ENCODE assay signal across 9 cellular contexts in genomic region chr9:92481029-92481633, GRCh38. TPM values are rescaled to one million over a fixed set of nuclear protein-coding genes. Genes with fewer than 3 reads are reported as not detected.
DNase-seq lines count a peak whose midpoint lies in the region; ATAC-seq and TF ChIP-seq lines count a peak whose summit lies in the region.
"Had no signal": no experiment of that assay in that cellular context is flagged by ENCODE, and none has a peak within 500 bp of the region (broad histone marks: within the 10 kb centered on the region; RNA-seq: fewer than 3 reads in every experiment).

No MANE protein-coding gene starts in this region.

- H3K4me1 Mint-ChIP-seq in activated CD8-positive, alpha-beta T cell treated with anti-CD3 and anti-CD28 coated beads for 36 hours (ENCODE audit: low read depth) = peaks cover 5% of the 10 kb centered on the region

- intact Hi-C loops in sigmoid colon (cut with DNase I) = no loop called here
- intact Hi-C loops in activated CD8-positive, alpha-beta T cell treated with anti-CD3 and anti-CD28 coated beads for 36 hours (cut with micrococcal nuclease) = no loop called here

- TF ChIP-seq EP300 in sigmoid colon (IDR thresholded peaks at IDR 0.05) = no peak

- TF ChIP-seq CTCF in sigmoid colon (IDR thresholded peaks at IDR 0.05) = no peak
- TF ChIP-seq CTCF in activated CD8-positive, alpha-beta T cell treated with anti-CD3 and anti-CD28 coated beads for 36 hours (IDR thresholded peaks at IDR 0.05) = no peak

- 55 to 57% methylated on average over 2 of the region's 2 CpGs for WGBS in sigmoid colon, 2 donors

- POLR2A ChIA-PET in activated CD8-positive, alpha-beta T cell treated with anti-CD3 and anti-CD28 coated beads for 36 hours (lab: Charles Lee) = no interaction called here

- no peak overlapping the region for H3K4me3 Mint-ChIP-seq in activated CD8-positive, alpha-beta T cell treated with anti-CD3 and anti-CD28 coated beads for 36 hours
- H3K4me3 Mint-ChIP-seq: activated naive CD8-positive, alpha-beta T cell treated with anti-CD3 and anti-CD28 coated beads, Interleukin-2, amount 10 ng/mL, durations not matched to agents 7 days and 5 days had no signal

- no peaks in the 10 kb centered on the region for H3K9me3 ChIP-seq in sigmoid colon

- peak overlapping the region in 3 of 4 donors; percentile 4 to 40 (median 27) for H3K4me3 ChIP-seq in sigmoid colon

- H3K36me3 Mint-ChIP-seq in activated CD8-positive, alpha-beta T cell treated with anti-CD3 and anti-CD28 coated beads for 36 hours (ENCODE audit: low read depth) = no peaks in the 10 kb centered on the region

- CTCF ChIA-PET in activated CD8-positive, alpha-beta T cell treated with anti-CD3 and anti-CD28 coated beads for 36 hours (lab: Charles Lee) = interaction anchor here (1.0 to 1.2 kb wide), 2 partner anchors 10 to 310 kb away, joined by 3 read pairs; no protein-coding TSS in a partner anchor

- H3K27me3 ChIP-seq in sigmoid colon = no peaks in the 10 kb centered on the region

- peak; percentile 63 for DNase-seq in LoVo (ENCODE audit: low spot score)
- no peak for DNase-seq in sigmoid colon
- DNase-seq in NCI-H1105 (lab: John Stamatoyannopoulos, UW) = no peak
- DNase-seq in effector CD4-positive, alpha-beta T cell = no peak
- no peak for DNase-seq in D341Med (ENCODE audit: low spot score)
- no peak for DNase-seq in activated CD8-positive, alpha-beta T cell treated with anti-CD3 and anti-CD28 coated beads for 36 hours
- DNase-seq: activated naive CD8-positive, alpha-beta T cell treated with anti-CD3 and anti-CD28 coated beads, Interleukin-2, amount 10 ng/mL, durations not matched to agents 7 days and 5 days had no signal

- no peaks in the 10 kb centered on the region for H3K9me3 Mint-ChIP-seq in activated CD8-positive, alpha-beta T cell treated with anti-CD3 and anti-CD28 coated beads for 36 hours
- H3K9me3 Mint-ChIP-seq: activated naive CD8-positive, alpha-beta T cell treated with anti-CD3 and anti-CD28 coated beads, Interleukin-2, amount 10 ng/mL, durations not matched to agents 7 days and 5 days had no signal

- ATAC-seq in GM18519 (IDR thresholded peaks at IDR 0.05; ENCODE audit: low FRiP score, unreplicated experiment) = peak; percentile 44
- peak; percentile 85 for ATAC-seq in esophagus mucosa
- no peak for ATAC-seq in activated CD8-positive, alpha-beta T cell treated with anti-CD3 and anti-CD28 coated beads for 36 hours

- H3K27ac ChIP-seq in sigmoid colon = peak overlapping the region; percentile 61 to 90 (median 74)

- no peaks in the 10 kb centered on the region for H3K27me3 Mint-ChIP-seq in activated CD8-positive, alpha-beta T cell treated with anti-CD3 and anti-CD28 coated beads for 36 hours
- H3K27me3 Mint-ChIP-seq: activated naive CD8-positive, alpha-beta T cell treated with anti-CD3 and anti-CD28 coated beads, Interleukin-2, amount 10 ng/mL, durations not matched to agents 7 days and 5 days had no signal

- no peaks in the 10 kb centered on the region for H3K36me3 ChIP-seq in sigmoid colon

- peaks cover 0 to 87% (median 56%) of the 10 kb centered on the region in 4 donors for H3K4me1 ChIP-seq in sigmoid colon

- no peak for TF ChIP-seq POLR2A in sigmoid colon (IDR thresholded peaks at IDR 0.05)

- no peak overlapping the region for H3K27ac Mint-ChIP-seq in activated CD8-positive, alpha-beta T cell treated with anti-CD3 and anti-CD28 coated beads for 36 hours
- H3K27ac Mint-ChIP-seq: activated naive CD8-positive, alpha-beta T cell treated with anti-CD3 and anti-CD28 coated beads, Interleukin-2, amount 10 ng/mL, durations not matched to agents 7 days and 5 days had no signal

RNA-seq across cellular contexts. Expression of gene ASPN, which starts 1.2 kb away (rescaled TPM):
- 0.36 TPM for total RNA-seq in esophagus mucosa
- 10 to 100 TPM in 3 of 4 donors, 1 to 10 TPM in 1; 9.4 to 96.9 (median 20.2) TPM for total RNA-seq in sigmoid colon
- polyA plus RNA-seq in sigmoid colon = 1 to 10 TPM; 1.5 to 2.5 (median 1.8) TPM
- not detected for total RNA-seq in activated CD8-positive, alpha-beta T cell treated with anti-CD3 and anti-CD28 coated beads for 36 hours
- total RNA-seq: activated naive CD8-positive, alpha-beta T cell treated with anti-CD3 and anti-CD28 coated beads, Interleukin-2, amount 10 ng/mL, durations not matched to agents 7 days and 5 days had no signal

RNA-seq across cellular contexts. Expression of gene ECM2, which starts 54.7 kb away (rescaled TPM):
- 0.56 TPM for total RNA-seq in esophagus mucosa
- 10 to 100 TPM in 1 of 4 donors, 1 to 10 TPM in 3; 3.3 to 19.7 (median 7.8) TPM for total RNA-seq in sigmoid colon
- polyA plus RNA-seq in sigmoid colon = 1 to 10 TPM in 2 of 3 donors, not detected in 1; 1.2 to 1.7 TPM
- not detected for total RNA-seq in activated CD8-positive, alpha-beta T cell treated with anti-CD3 and anti-CD28 coated beads for 36 hours
- total RNA-seq: activated naive CD8-positive, alpha-beta T cell treated with anti-CD3 and anti-CD28 coated beads, Interleukin-2, amount 10 ng/mL, durations not matched to agents 7 days and 5 days had no signal

RNA-seq across cellular contexts. Expression of gene OMD, which starts 56.9 kb away (rescaled TPM):
- 0.40 TPM for total RNA-seq in esophagus mucosa
- 10 to 100 TPM in 3 of 4 donors, 1 to 10 TPM in 1; 6.5 to 23.9 (median 16.7) TPM for total RNA-seq in sigmoid colon
- 1 to 10 TPM in 2 of 3 donors, not detected in 1; 1.0 to 3.0 TPM for polyA plus RNA-seq in sigmoid colon
- not detected for total RNA-seq in activated CD8-positive, alpha-beta T cell treated with anti-CD3 and anti-CD28 coated beads for 36 hours
- total RNA-seq: activated naive CD8-positive, alpha-beta T cell treated with anti-CD3 and anti-CD28 coated beads, Interleukin-2, amount 10 ng/mL, durations not matched to agents 7 days and 5 days had no signal
